8 cellular contexts compared by ENCODE assay signal in genomic region chr5:134904621-134905245, GRCh38. TPM values are rescaled to one million over a fixed set of nuclear protein-coding genes. Genes with fewer than 3 reads are reported as not detected.
DNase-seq lines count a peak whose midpoint lies in the region; ATAC-seq and TF ChIP-seq lines count a peak whose summit lies in the region.

TSS of gene PCBD2 (plus strand) at chr5:134905131. CDS start at chr5:134905140, 9 bp downstream.

- no peaks in the 10 kb centered on the region for H3K27me3 Mint-ChIP-seq in activated B cell treated with CpG ODN at 0.5 μM for 24 hours

- POLR2A ChIA-PET in activated B cell treated with CpG ODN at 0.5 μM for 24 hours (lab: Charles Lee) = interaction anchor here (0.5 to 4.9 kb wide), 22 partner anchors 13 to 728 kb away, joined by 3 to 66 read pairs (median 6); partner anchors contain the start of genes C5orf24, CAMLG, DDX46 and PPP2CA

- ATAC-seq in GM19025 (IDR thresholded peaks at IDR 0.05; ENCODE audit: low read depth, unreplicated experiment) = peak; percentile 84
- peak; percentile 79 for ATAC-seq in HG03280 (IDR thresholded peaks at IDR 0.05; ENCODE audit: unreplicated experiment)
- ATAC-seq in activated B cell treated with CpG ODN at 0.5 μM for 24 hours (ENCODE audit: low read depth) = peak; percentile 80

- H3K36me3 Mint-ChIP-seq in activated B cell treated with CpG ODN at 0.5 μM for 24 hours (ENCODE audit: low read depth) = peaks cover 11% of the 10 kb centered on the region

- TF ChIP-seq CTCF in activated B cell treated with CpG ODN at 0.5 μM for 24 hours (IDR thresholded peaks at IDR 0.05) (no peak), cardiac fibroblast (IDR thresholded peaks at IDR 0.05; ENCODE audit: low read depth, low read length) (peak; percentile 64)

- DNase-seq in AML-193 (lab: John Stamatoyannopoulos, UW) (peak; percentile 81 to 88), NCI-H345 (lab: John Stamatoyannopoulos, UW) (peak; percentile 93), activated B cell treated with CpG ODN at 0.5 μM for 24 hours (peak; percentile 92), cardiac fibroblast (ENCODE audit: low read depth in 2 of 2) (peak; percentile 87 to 94), islet precursor cell (peak; percentile 97)
- DNase-seq in stimulated activated CD4-positive, alpha-beta T cell treated with anti-CD3 and anti-CD28 coated beads, Interleukin-12 subunit alpha, Interleukin-12 subunit beta, amount 100 ng/mL, for 4 hours = peak; percentile 91

- H3K4me1 Mint-ChIP-seq in activated B cell treated with CpG ODN at 0.5 μM for 24 hours = peaks cover 37% of the 10 kb centered on the region

- H3K9me3 Mint-ChIP-seq in activated B cell treated with CpG ODN at 0.5 μM for 24 hours = no peaks in the 10 kb centered on the region

- CTCF ChIA-PET in activated B cell treated with CpG ODN at 0.5 μM for 24 hours (lab: Charles Lee) = interaction anchor here (0.8 to 2.5 kb wide), 21 partner anchors 10 to 317 kb away, joined by 3 to 17 read pairs (median 5); partner anchors contain the start of genes C5orf24, CAMLG, DDX46 and TXNDC15

- H3K4me3 ChIP-seq in cardiac fibroblast (replicated peaks in 1 of 2; ENCODE audit: low read depth in 2 of 2, low read length in 2 of 2) = peak within 1 kb of the TSS; percentile 65 to 75

- intact Hi-C loops in activated B cell treated with CpG ODN at 0.5 μM for 24 hours (cut with micrococcal nuclease) = loop anchor here (1.0 to 5.0 kb wide), 14 partner anchors 30 to 727 kb away; partner anchors contain the start of genes C5orf24, CAMLG, DDX46 and JADE2

- H3K4me3 Mint-ChIP-seq in activated B cell treated with CpG ODN at 0.5 μM for 24 hours = peak within 1 kb of the TSS; percentile 91

- peak within 1 kb of the TSS; percentile 96 for H3K27ac Mint-ChIP-seq in activated B cell treated with CpG ODN at 0.5 μM for 24 hours

RNA-seq across cellular contexts. Expression of gene PCBD2, which starts in this region (rescaled TPM):
- total RNA-seq in activated B cell treated with CpG ODN at 0.5 μM for 24 hours = 8.4 and 11.5 TPM in 2 replicates

Comparison
In these comparisons a context has a peak if more than half of its experiments do, and no peak if none do; other contexts are left out.
1. Peak in every context shown above with its lines: DNase-seq, ATAC-seq and H3K4me3 ChIP-seq.